ENCODE assay signal across 21 cellular contexts in the genomic region with DNA sequence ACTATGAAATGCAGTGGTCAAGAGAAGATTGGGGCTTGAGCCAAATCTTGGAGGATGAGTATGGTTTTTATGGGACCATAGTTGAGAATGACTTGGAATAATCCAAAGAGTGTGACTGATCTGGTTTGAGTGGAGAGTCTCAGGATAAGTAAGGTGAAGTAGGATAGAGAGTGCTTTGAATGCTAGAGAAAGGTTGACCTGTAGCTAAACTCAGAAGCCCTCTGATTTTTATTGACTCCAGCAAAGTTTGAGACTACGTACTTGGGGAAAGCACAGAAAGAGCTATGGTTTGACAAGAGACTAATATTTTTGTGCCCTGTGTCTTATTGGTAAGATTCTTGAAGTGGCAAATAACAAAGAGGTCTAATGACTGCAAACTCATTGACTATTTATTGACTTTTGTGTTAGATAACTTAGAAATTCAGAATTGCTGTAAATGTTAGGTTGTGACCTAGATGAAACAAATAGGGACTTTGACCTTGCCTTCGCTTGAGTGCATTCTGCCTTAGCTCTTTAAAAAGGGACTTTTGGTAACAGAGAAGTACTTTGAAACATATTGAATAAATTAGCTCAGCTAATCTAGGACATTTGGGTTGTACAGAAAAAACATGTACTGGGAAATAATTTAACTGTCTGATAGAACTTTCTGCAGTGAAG. TPM values are rescaled to one million over a fixed set of nuclear protein-coding genes. Genes with fewer than 3 reads are reported as not detected.
A peak's percentile ranks its signal among the peaks of the same experiment; 100 is the strongest.
DNase-seq lines count a peak whose midpoint lies in the region; ATAC-seq, FAIRE-seq and TF ChIP-seq lines count a peak whose summit lies in the region.
"Had no signal": no experiment of that assay in that cellular context is flagged by ENCODE, and none has a peak within 500 bp of the region (broad histone marks: within the 10 kb centered on the region; RNA-seq: fewer than 3 reads in every experiment).

No MANE protein-coding gene starts in this region.

- TF ChIP-seq CTCF in kidney (IDR thresholded peaks at IDR 0.05; ENCODE audit: borderline replicate concordance, extremely low read depth, insufficient read depth) (no peak), tibial nerve (IDR thresholded peaks at IDR 0.05) (no peak), GM13976 (IDR thresholded peaks at IDR 0.05; ENCODE audit: borderline replicate concordance, control extremely low read depth, extremely low read depth, insufficient read depth, missing control alignments) (no peak)

- FAIRE-seq in kidney (lab: Jason Lieb, UNC): peak; percentile 55

- in situ Hi-C loops in GM13976 (cut with MboI; ENCODE audit: low sequenced_read_pairs, unreplicated experiment): no loop called here

- H3K4me3 ChIP-seq in adipocyte (ENCODE audit: low read length) (no peak overlapping the region), kidney (ENCODE audit: low read length in 2 of 2) (no peak overlapping the region), tibial nerve (no peak overlapping the region)
- H3K4me3 ChIP-seq: BLaER1 treated with 17β-estradiol and CSF1 and Interleukin-3, amounts not matched to agents 10 nM and 100 nM had no signal

- no peak for TF ChIP-seq EP300 in tibial nerve (IDR thresholded peaks at IDR 0.05)

- ATAC-seq in GM21786 (IDR thresholded peaks at IDR 0.05; ENCODE audit: unreplicated experiment) (peak; percentile 43), GM21825 (IDR thresholded peaks at IDR 0.05; ENCODE audit: unreplicated experiment) (no peak), sciatic nerve (no peak)
- ATAC-seq: CD8-positive, alpha-beta T cell; PC-3 had no signal

- H3K27ac ChIP-seq in kidney (ENCODE audit: low read depth in 2 of 2, low read length in 2 of 2) (peak overlapping the region; percentile 36 to 38), tibial nerve (no peak overlapping the region)
- H3K27ac ChIP-seq: BLaER1 treated with 17β-estradiol and CSF1 and Interleukin-3, amounts not matched to agents 10 nM and 100 nM; KMS-11; RWPE1 had no signal

- H3K36me3 ChIP-seq in adipocyte (ENCODE audit: control insufficient read depth, insufficient read depth, low read length, severe bottlenecking) (peaks cover 100% of the 10 kb centered on the region), kidney (ENCODE audit: control insufficient read depth in 1 of 2, insufficient read depth in 2 of 2, low read length in 2 of 2) (peaks cover 7 to 12% of the 10 kb centered on the region in 2 donors), tibial nerve (peaks cover 0 to 67% (median 5%) of the 10 kb centered on the region in 3 donors)

- DNase-seq in adipocyte (ENCODE audit: low read depth) (peak; percentile 17), kidney (no peak), renal cortical epithelial cell (ENCODE audit: low read depth) (peak; percentile 16), tibial nerve (ENCODE audit: low spot score in 2 of 2) (no peak), GM13976 (ENCODE audit: low spot score) (no peak), sciatic nerve (ENCODE audit: low spot score) (no peak)
- DNase-seq: CD8-positive, alpha-beta T cell; DND-41; GOT3; MV-4-11; NCI-H1694 treated with DMSO at 0.1 percent for 48 hours; NCI-H2107; NCI-H2227 treated with DMSO at 0.1 percent for 48 hours; NCI-H524 treated with DMSO at 0.1 percent for 48 hours; PC-3; SIG-M5 had no signal

- H3K9me3 ChIP-seq in adipocyte (ENCODE audit: control insufficient read depth, low read length): no peaks in the 10 kb centered on the region
- H3K9me3 ChIP-seq in kidney (ENCODE audit: control insufficient read depth in 1 of 2, low read length in 2 of 2): no peaks in the 10 kb centered on the region
- H3K9me3 ChIP-seq in tibial nerve: no peaks in the 10 kb centered on the region
- H3K9me3 ChIP-seq: BLaER1 treated with 17β-estradiol and CSF1 and Interleukin-3, amounts not matched to agents 10 nM and 100 nM had no signal

- H3K4me1 ChIP-seq in adipocyte (ENCODE audit: control insufficient read depth, insufficient read depth, low read length) (peaks cover 18% of the 10 kb centered on the region), kidney (ENCODE audit: control insufficient read depth in 1 of 2, insufficient read depth in 1 of 2, low read depth in 1 of 2, low read length in 2 of 2) (peaks cover 0 to 4% of the 10 kb centered on the region in 2 donors), tibial nerve (peaks cover 0 to 5% (median 0%) of the 10 kb centered on the region in 4 donors)
- H3K4me1 ChIP-seq: BLaER1 treated with 17β-estradiol and CSF1 and Interleukin-3, amounts not matched to agents 10 nM and 100 nM had no signal

- no peak overlapping the region for H3K9ac ChIP-seq in adipocyte (ENCODE audit: low read length)
- H3K9ac ChIP-seq in kidney (ENCODE audit: low read length in 2 of 2): no peak overlapping the region
- H3K9ac ChIP-seq: BLaER1 treated with 17β-estradiol and CSF1 and Interleukin-3, amounts not matched to agents 10 nM and 100 nM; KMS-11 had no signal

- TF ChIP-seq POLR2A in tibial nerve (IDR thresholded peaks at IDR 0.05): no peak

- intact Hi-C loops in kidney (cut with DNase I) (no loop called here), sciatic nerve (cut with DNase I) (no loop called here)

- 37 to 39% methylated on average over 2 of the region's 2 CpGs for WGBS in tibial nerve, 2 donors

- no peaks in the 10 kb centered on the region for H3K27me3 ChIP-seq in adipocyte (replicated peaks; ENCODE audit: control insufficient read depth, insufficient read depth, low read length)
- no peaks in the 10 kb centered on the region for H3K27me3 ChIP-seq in tibial nerve
- H3K27me3 ChIP-seq: BLaER1 treated with 17β-estradiol and CSF1 and Interleukin-3, amounts not matched to agents 10 nM and 100 nM had no signal

RNA-seq across cellular contexts. Expression of a gene that starts 35.1 kb away (rescaled TPM):
- total RNA-seq in kidney (30.6 TPM), renal cortical epithelial cell (55.3 and 155 TPM in 2 replicates), tibial nerve (100 to 1,000 TPM in 2 of 4 donors, 10 to 100 TPM in 2; 93.9 to 194 (median 113) TPM), sciatic nerve (70.9 TPM)
- polyA plus RNA-seq in kidney (ENCODE audit: insufficient read depth, low read depth, low replicate concordance): 23.6 TPM

RNA-seq across cellular contexts. Expression of a gene that starts 35.6 kb away (rescaled TPM):
- 19.8 TPM for total RNA-seq in kidney
- 3.9 TPM for polyA plus RNA-seq in kidney (ENCODE audit: insufficient read depth, low read depth, low replicate concordance)
- total RNA-seq in renal cortical epithelial cell: 1.2 and 1.7 TPM in 2 replicates
- 100 to 1,000 TPM in 2 of 4 donors, 10 to 100 TPM in 2; 76.5 to 120 (median 103) TPM for total RNA-seq in tibial nerve
- 132 TPM for total RNA-seq in sciatic nerve

Comparison
In these comparisons a context has a peak if more than half of its experiments do, and no peak if none do; other contexts are left out.
1. DNase-seq: peak in adipocyte (single experiment) and renal cortical epithelial cell (single experiment); none in kidney (single experiment), tibial nerve (0 of 2), GM13976 (single experiment) and sciatic nerve (single experiment).
2. H3K27ac ChIP-seq: peak in kidney (2 of 2); none in tibial nerve (0 of 4).